Comparison of ENCODE assay signal across 28 cellular contexts in the genomic region with DNA sequence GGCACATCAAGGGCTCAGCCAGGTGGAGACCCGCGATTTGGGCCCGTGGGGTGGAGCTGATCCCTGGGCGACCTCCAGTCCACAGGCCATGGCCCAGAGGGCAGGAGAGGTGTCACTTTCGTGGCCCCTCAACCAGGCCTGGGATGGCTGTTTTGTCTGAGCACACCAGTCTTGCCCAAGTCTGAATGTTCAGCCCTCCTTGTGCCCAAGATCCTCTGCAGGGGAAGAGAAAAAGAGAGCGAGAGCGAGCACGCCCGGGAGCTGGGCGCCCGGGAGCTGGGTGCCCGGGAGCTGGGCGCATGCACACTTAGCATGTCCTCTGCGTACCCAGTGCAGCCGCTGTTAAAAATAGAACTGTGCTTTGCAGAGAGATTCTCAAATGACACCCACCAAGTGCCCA.
DNase-seq lines count a peak whose midpoint lies in the region; ATAC-seq and TF ChIP-seq lines count a peak whose summit lies in the region.
"Had no signal": no experiment of that assay in that cellular context is flagged by ENCODE, and none has a peak within 500 bp of the region (broad histone marks: within the 10 kb centered on the region; RNA-seq: fewer than 3 reads in every experiment).

No MANE protein-coding gene starts in this region.

- peaks cover 12% of the 10 kb centered on the region for H3K4me1 ChIP-seq in psoas muscle
- H3K4me1 ChIP-seq: left lung, SJSA1 had no signal

- H3K9me3 ChIP-seq in psoas muscle, result no peaks in the 10 kb centered on the region
- H3K9me3 ChIP-seq: left lung, ovary, SJSA1 had no signal

- H3K27ac ChIP-seq in psoas muscle, result peak overlapping the region; percentile 32
- H3K27ac ChIP-seq: brain microvascular endothelial cell, hepatocyte, left lung, ovary, SJSA1 had no signal

- no peaks in the 10 kb centered on the region for H3K36me3 ChIP-seq in psoas muscle (ENCODE audit: insufficient read depth in 1 of 2, low read depth in 1 of 2)
- H3K36me3 ChIP-seq: brain microvascular endothelial cell, left lung, ovary, SJSA1 had no signal

- DNase-seq in DMS79 (lab: John Stamatoyannopoulos, UW) (peak; percentile 63), NCI-H128 (lab: John Stamatoyannopoulos, UW; ENCODE audit: unreplicated experiment) (peak; percentile 12), Right ventricle myocardium superior (no peak), psoas muscle (no peak), SK-N-DZ (ENCODE audit: low spot score) (no peak), NCI-H2171 treated with DMSO at 0.1 percent for 48 hours (lab: John Stamatoyannopoulos, UW) (no peak)
- DNase-seq: activated CD4-positive, alpha-beta T cell treated with anti-CD3 and anti-CD28 coated beads for 4 hours; activated CD8-positive, alpha-beta memory T cell treated with anti-CD3 and anti-CD28 coated beads for 24 hours; activated T-cell treated with anti-CD3 and anti-CD28 coated beads, Interleukin-2, amount 50 U/mL, for 1 hour; brain microvascular endothelial cell; CD4-positive, CD25-positive, alpha-beta regulatory T cell; effector memory CD4-positive, alpha-beta T cell; erythroblast; foreskin fibroblast; GDM1; left lung; MM.1S; ovary; stimulated activated CD4-positive, alpha-beta T cell treated with anti-CD3 and anti-CD28 coated beads, Interleukin-15, amount 100 ng/mL, for 24 hours; stimulated activated naive CD8-positive, alpha-beta T cell treated with anti-CD3 and anti-CD28 coated beads, Interleukin-15, amount 100 ng/mL, for 72 hours; T-helper 17 cell; trophoblast cell had no signal

- intact Hi-C loops in Right ventricle myocardium superior (cut with DNase I), result no loop called here
- intact Hi-C loops in psoas muscle (cut with DNase I), result loop anchor here in 1 of 2 donors (5.0 kb wide), 1 partner anchor 42 kb away; no protein-coding TSS in a partner anchor

- TF ChIP-seq CTCF in psoas muscle (IDR thresholded peaks at IDR 0.05), result no peak

- ATAC-seq in Right ventricle myocardium superior (ENCODE audit: poor library complexity), result peak; percentile 87
- peak; percentile 77 to 90 (median 88) for ATAC-seq in psoas muscle
- no peak for ATAC-seq in activated CD4-positive, CD25-positive, alpha-beta regulatory T cell treated with anti-CD3 and anti-CD28 coated beads, Interleukin-2, amount 50 U/mL, for 24 hours
- ATAC-seq: K562; left lung; naive thymus-derived CD8-positive, alpha-beta T cell; Panc1; stimulated activated naive CD8-positive, alpha-beta T cell treated with anti-CD3 and anti-CD28 coated beads, Interleukin-15, amount 100 ng/mL, for 72 hours; T-helper 17 cell had no signal

- 26 to 48% (median 30%) methylated on average over 15 of the region's 15 CpGs for WGBS in psoas muscle, 3 donors

- peak overlapping the region; percentile 47 for H3K4me3 ChIP-seq in psoas muscle
- H3K4me3 ChIP-seq: hepatocyte, K562, left lung, ovary, SJSA1 had no signal

- H3K27me3 ChIP-seq in psoas muscle (ENCODE audit: insufficient read depth in 3 of 3, low read length in 2 of 3), result no peaks in the 10 kb centered on the region
- H3K27me3 ChIP-seq: hepatocyte, ovary had no signal

Comparison
In these comparisons a context has a peak if more than half of its experiments do, and no peak if none do; other contexts are left out.
1. DNase-seq: peak in DMS79 (single experiment) and NCI-H128 (single experiment); none in Right ventricle myocardium superior (single experiment), psoas muscle (0 of 2), SK-N-DZ (single experiment) and NCI-H2171 treated with DMSO at 0.1 percent for 48 hours (single experiment).
2. ATAC-seq: peak in Right ventricle myocardium superior (single experiment) and psoas muscle (4 of 4); none in activated CD4-positive, CD25-positive, alpha-beta regulatory T cell treated with anti-CD3 and anti-CD28 coated beads, Interleukin-2, amount 50 U/mL, for 24 hours (0 of 2).